1 cellular context compared by ENCODE assay signal in the genomic region with DNA sequence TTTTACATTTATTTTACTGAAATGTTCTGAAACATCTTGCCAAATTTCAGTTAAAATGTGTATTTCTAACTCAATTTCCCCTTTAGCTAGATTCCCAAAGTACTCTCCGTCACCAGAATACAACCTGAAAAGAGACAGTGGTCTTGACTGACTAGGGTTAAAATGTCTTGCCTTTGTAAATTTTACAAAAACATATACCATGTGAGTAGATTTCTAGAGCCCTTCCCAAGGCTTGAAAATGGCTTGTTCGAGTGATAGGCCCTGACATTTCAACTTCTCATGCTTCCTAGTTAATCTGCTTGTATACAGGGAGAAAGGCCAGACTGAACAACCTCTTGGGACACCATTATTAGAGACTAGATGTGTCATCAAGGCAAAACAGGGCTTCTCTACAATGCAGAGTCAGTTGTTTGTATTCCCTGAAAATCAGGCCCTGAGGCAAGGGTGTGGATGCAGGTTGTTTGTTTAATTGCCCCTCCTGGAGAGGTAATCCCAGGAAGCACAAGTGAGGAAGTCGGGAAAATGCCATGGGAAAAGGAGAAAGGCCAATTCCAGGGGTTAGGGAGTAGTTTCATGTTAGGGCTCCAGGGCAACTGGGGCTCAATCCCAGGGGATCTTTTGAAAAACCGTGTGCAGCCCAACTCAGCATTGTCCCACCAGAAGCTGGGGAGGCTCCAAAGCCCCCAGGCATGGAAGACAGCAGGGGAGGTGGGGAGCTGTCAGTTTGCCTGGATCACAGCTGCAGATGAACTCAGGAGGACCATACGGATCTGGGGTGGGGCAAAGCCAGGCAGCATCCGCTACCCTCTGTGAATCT.
TF ChIP-seq lines count a peak whose summit lies in the region.

No MANE protein-coding gene starts in this region.

TF ChIP-seq in H1, 55 proteins besides CTCF, POLR2A, EP300 and RAD21:
- TF ChIP-seq KDM4A (IDR thresholded peaks at IDR 0.05; ENCODE audit: low read depth, low read length, severe bottlenecking) (no peak), RXRA (IDR thresholded peaks at IDR 0.05; ENCODE audit: insufficient read depth, low read depth, low read length) (no peak)
TF ChIP-seq in H1: peak in this region for 0.
